ENCODE assay signal across 1 cellular context in the genomic region with DNA sequence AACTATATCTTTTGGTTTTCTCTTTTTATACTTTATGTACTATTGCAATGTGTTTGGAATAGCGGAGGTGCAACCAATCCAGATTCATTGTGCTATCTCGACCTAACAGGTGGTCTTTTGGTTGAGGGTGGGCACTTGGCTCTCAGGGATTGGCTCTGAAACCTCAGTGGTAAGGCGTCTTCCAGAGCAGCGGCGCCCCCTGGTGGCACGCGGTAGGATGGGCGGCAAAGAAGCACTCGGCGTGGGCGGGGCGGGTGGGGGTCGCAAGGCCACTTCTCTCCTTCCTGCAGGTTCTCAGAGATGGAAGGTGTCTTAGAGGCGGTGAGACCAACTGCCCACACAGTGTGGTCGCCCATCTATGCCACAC.
TF ChIP-seq lines count a peak whose summit lies in the region.

No MANE protein-coding gene starts in this region.

TF ChIP-seq in IMR-90, 13 proteins besides CTCF, POLR2A, EP300 and RAD21:
- TF ChIP-seq BHLHE40 (IDR thresholded peaks at IDR 0.05; ENCODE audit: low read depth, low read length) (no peak), SMC3 (IDR thresholded peaks at IDR 0.05; ENCODE audit: low read depth, low read length) (peak; percentile 78), MXI1 (IDR thresholded peaks at IDR 0.05; ENCODE audit: borderline replicate concordance, low read depth, low read length) (no peak), CEBPB (IDR thresholded peaks at IDR 0.05; ENCODE audit: low read depth, low read length) (no peak), MAFK (IDR thresholded peaks at IDR 0.05; ENCODE audit: low read depth, low read length) (no peak)
- TF ChIP-seq, protein P1, sequence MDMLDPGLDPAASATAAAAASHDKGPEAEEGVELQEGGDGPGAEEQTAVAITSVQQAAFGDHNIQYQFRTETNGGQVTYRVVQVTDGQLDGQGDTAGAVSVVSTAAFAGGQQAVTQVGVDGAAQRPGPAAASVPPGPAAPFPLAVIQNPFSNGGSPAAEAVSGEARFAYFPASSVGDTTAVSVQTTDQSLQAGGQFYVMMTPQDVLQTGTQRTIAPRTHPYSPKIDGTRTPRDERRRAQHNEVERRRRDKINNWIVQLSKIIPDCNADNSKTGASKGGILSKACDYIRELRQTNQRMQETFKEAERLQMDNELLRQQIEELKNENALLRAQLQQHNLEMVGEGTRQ (IDR thresholded peaks at IDR 0.05; ENCODE audit: low read depth, low read length) = no peak
- TF ChIP-seq, protein P2, sequence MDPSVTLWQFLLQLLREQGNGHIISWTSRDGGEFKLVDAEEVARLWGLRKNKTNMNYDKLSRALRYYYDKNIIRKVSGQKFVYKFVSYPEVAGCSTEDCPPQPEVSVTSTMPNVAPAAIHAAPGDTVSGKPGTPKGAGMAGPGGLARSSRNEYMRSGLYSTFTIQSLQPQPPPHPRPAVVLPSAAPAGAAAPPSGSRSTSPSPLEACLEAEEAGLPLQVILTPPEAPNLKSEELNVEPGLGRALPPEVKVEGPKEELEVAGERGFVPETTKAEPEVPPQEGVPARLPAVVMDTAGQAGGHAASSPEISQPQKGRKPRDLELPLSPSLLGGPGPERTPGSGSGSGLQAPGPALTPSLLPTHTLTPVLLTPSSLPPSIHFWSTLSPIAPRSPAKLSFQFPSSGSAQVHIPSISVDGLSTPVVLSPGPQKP (IDR thresholded peaks at IDR 0.05; ENCODE audit: borderline replicate concordance, low read depth, low read length) = no peak
TF ChIP-seq in IMR-90: peak in this region for 1.
